ENCODE assay signal across 19 cellular contexts in the genomic region with DNA sequence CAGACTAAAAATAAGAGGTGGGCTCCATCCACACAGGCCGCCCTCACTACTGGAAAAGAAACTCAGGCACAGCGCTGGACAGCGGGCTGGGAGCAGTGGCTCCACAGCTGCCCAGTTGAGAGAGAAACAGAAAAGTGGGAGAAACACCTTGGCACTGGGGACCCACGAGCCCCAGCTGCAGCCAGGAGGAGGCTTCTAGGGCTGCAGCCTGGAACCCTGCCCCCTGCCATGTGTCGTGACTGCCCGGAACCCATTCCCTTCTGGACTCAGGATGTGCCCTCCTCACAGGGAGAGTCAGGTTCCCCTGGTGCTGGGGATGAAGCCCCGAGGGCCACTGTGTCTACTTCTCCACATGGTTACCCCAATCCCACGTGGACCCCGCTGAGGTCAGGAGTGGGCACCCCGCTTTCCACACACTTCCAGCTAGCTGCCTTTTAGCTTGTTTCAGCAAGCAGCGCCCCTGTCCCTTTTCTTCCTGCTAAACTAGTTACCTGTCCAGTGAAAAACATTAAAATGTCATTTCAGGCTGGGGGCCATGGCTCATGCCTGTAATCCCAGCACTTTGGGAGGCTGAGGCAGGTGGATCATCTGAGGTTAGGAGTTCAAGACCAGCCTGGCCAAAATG. TPM values are rescaled to one million over a fixed set of nuclear protein-coding genes. Genes with fewer than 3 reads are reported as not detected.
DNase-seq lines count a peak whose midpoint lies in the region; ATAC-seq, FAIRE-seq and TF ChIP-seq lines count a peak whose summit lies in the region.
"Had no signal": no experiment of that assay in that cellular context is flagged by ENCODE, and none has a peak within 500 bp of the region (broad histone marks: within the 10 kb centered on the region; RNA-seq: fewer than 3 reads in every experiment).

No MANE protein-coding gene starts in this region.

- no peak for DNase-seq in activated CD4-positive, alpha-beta T cell treated with anti-CD3 and anti-CD28 coated beads, Interleukin-2, amount 10 ng/mL, durations not matched to agents 7 days and 5 days
- DNase-seq in activated CD4-positive, alpha-beta T cell treated with anti-CD3 and anti-CD28 coated beads for 36 hours = no peak
- DNase-seq in Karpas-422 = no peak
- no peak for DNase-seq in Right ventricle myocardium superior
- peak; percentile 62 for DNase-seq in mesenteric fat pad (ENCODE audit: low spot score)
- no peak for DNase-seq in ascending aorta (ENCODE audit: low spot score in 2 of 2)
- no peak for DNase-seq in SJCRH30
- DNase-seq in H54 (ENCODE audit: insufficient read length, low spot score) = no peak
- DNase-seq: Caco-2; CD4-positive, alpha-beta T cell; GDM1; NCI-H1436; NCI-H1930; NCI-H226; NCI-H524; NCI-H82; PC-9 had no signal

- H3K27me3 ChIP-seq in Karpas-422 (ENCODE audit: low read length) = no peaks in the 10 kb centered on the region
- no peaks in the 10 kb centered on the region for H3K27me3 ChIP-seq in ascending aorta
- H3K27me3 ChIP-seq in SJCRH30 = no peaks in the 10 kb centered on the region

- no peak overlapping the region for H3K4me3 Mint-ChIP-seq in activated CD4-positive, alpha-beta T cell treated with anti-CD3 and anti-CD28 coated beads, Interleukin-2, amount 10 ng/mL, durations not matched to agents 7 days and 5 days
- H3K4me3 Mint-ChIP-seq in activated CD4-positive, alpha-beta T cell treated with anti-CD3 and anti-CD28 coated beads for 36 hours = no peak overlapping the region
- H3K4me3 Mint-ChIP-seq: CD4-positive, alpha-beta T cell had no signal

- CTCF ChIA-PET in activated CD4-positive, alpha-beta T cell treated with anti-CD3 and anti-CD28 coated beads, Interleukin-2, amount 10 ng/mL, durations not matched to agents 7 days and 5 days (lab: Charles Lee) = no interaction called here
- CTCF ChIA-PET in activated CD4-positive, alpha-beta T cell treated with anti-CD3 and anti-CD28 coated beads for 36 hours (lab: Charles Lee) = interaction anchor here (1.1 kb wide), 1 partner anchor 175 kb away, joined by 4 read pairs; no protein-coding TSS in a partner anchor

- H3K27me3 Mint-ChIP-seq in activated CD4-positive, alpha-beta T cell treated with anti-CD3 and anti-CD28 coated beads, Interleukin-2, amount 10 ng/mL, durations not matched to agents 7 days and 5 days = no peaks in the 10 kb centered on the region
- no peaks in the 10 kb centered on the region for H3K27me3 Mint-ChIP-seq in activated CD4-positive, alpha-beta T cell treated with anti-CD3 and anti-CD28 coated beads for 36 hours
- H3K27me3 Mint-ChIP-seq: CD4-positive, alpha-beta T cell had no signal

- H3K9me3 Mint-ChIP-seq in activated CD4-positive, alpha-beta T cell treated with anti-CD3 and anti-CD28 coated beads, Interleukin-2, amount 10 ng/mL, durations not matched to agents 7 days and 5 days = no peaks in the 10 kb centered on the region
- no peaks in the 10 kb centered on the region for H3K9me3 Mint-ChIP-seq in activated CD4-positive, alpha-beta T cell treated with anti-CD3 and anti-CD28 coated beads for 36 hours (ENCODE audit: low read depth)
- H3K9me3 Mint-ChIP-seq: CD4-positive, alpha-beta T cell had no signal

- peak overlapping the region; percentile 19 for H3K27ac Mint-ChIP-seq in activated CD4-positive, alpha-beta T cell treated with anti-CD3 and anti-CD28 coated beads, Interleukin-2, amount 10 ng/mL, durations not matched to agents 7 days and 5 days
- H3K27ac Mint-ChIP-seq in activated CD4-positive, alpha-beta T cell treated with anti-CD3 and anti-CD28 coated beads for 36 hours = no peak overlapping the region
- H3K27ac Mint-ChIP-seq: CD4-positive, alpha-beta T cell had no signal

- POLR2A ChIA-PET in activated CD4-positive, alpha-beta T cell treated with anti-CD3 and anti-CD28 coated beads, Interleukin-2, amount 10 ng/mL, durations not matched to agents 7 days and 5 days (lab: Charles Lee) = no interaction called here
- POLR2A ChIA-PET in activated CD4-positive, alpha-beta T cell treated with anti-CD3 and anti-CD28 coated beads for 36 hours (lab: Charles Lee) = no interaction called here

- H3K4me1 ChIP-seq in Karpas-422 (ENCODE audit: low read length) (peaks cover 84% of the 10 kb centered on the region), ascending aorta (no peaks in the 10 kb centered on the region), SJCRH30 (no peaks in the 10 kb centered on the region)
- H3K4me1 ChIP-seq: Caco-2, HAP-1 had no signal

- peak overlapping the region; percentile 66 for H3K9ac ChIP-seq in Karpas-422 (ENCODE audit: low read length)

- FAIRE-seq in H54 (lab: Jason Lieb, UNC) = no peak

- H4K20me1 ChIP-seq in Karpas-422 (ENCODE audit: insufficient read depth, low read depth, low read length) = no peaks in the 10 kb centered on the region

- intact Hi-C loops in activated CD4-positive, alpha-beta T cell treated with anti-CD3 and anti-CD28 coated beads for 36 hours (cut with DNase I, micrococcal nuclease) = no loop called here
- intact Hi-C loops in Right ventricle myocardium superior (cut with DNase I) = no loop called here
- intact Hi-C loops in ascending aorta (cut with DNase I) = no loop called here

- H3K4me3 ChIP-seq in Karpas-422 (ENCODE audit: low read length) = peak overlapping the region; percentile 39
- no peak overlapping the region for H3K4me3 ChIP-seq in ascending aorta
- no peak overlapping the region for H3K4me3 ChIP-seq in SJCRH30
- H3K4me3 ChIP-seq: HAP-1, PC-9 had no signal

- H3K36me3 Mint-ChIP-seq in activated CD4-positive, alpha-beta T cell treated with anti-CD3 and anti-CD28 coated beads, Interleukin-2, amount 10 ng/mL, durations not matched to agents 7 days and 5 days (ENCODE audit: low read depth) = peaks cover 48% of the 10 kb centered on the region
- H3K36me3 Mint-ChIP-seq in activated CD4-positive, alpha-beta T cell treated with anti-CD3 and anti-CD28 coated beads for 36 hours (ENCODE audit: low read depth) = peaks cover 73% of the 10 kb centered on the region

- H3K9me3 ChIP-seq in Karpas-422 (ENCODE audit: low read length) = no peaks in the 10 kb centered on the region
- no peaks in the 10 kb centered on the region for H3K9me3 ChIP-seq in ascending aorta
- H3K9me3 ChIP-seq in SJCRH30 (replicated peaks) = no peaks in the 10 kb centered on the region
- H3K9me3 ChIP-seq: Caco-2, HAP-1 had no signal

- no peak overlapping the region for H2AFZ ChIP-seq in Karpas-422 (ENCODE audit: low read length)
- H2AFZ ChIP-seq: PC-9 had no signal

- H3K9me2 ChIP-seq in Karpas-422 (replicated peaks; ENCODE audit: insufficient read depth, low read length) = no peaks in the 10 kb centered on the region

- H3K36me3 ChIP-seq in Karpas-422 (ENCODE audit: insufficient read depth, low read length) (peaks cover 77% of the 10 kb centered on the region), ascending aorta (peaks cover 69 to 96% of the 10 kb centered on the region in 2 donors), SJCRH30 (peaks cover 100% of the 10 kb centered on the region)

- no peak for ATAC-seq in activated CD4-positive, alpha-beta T cell treated with anti-CD3 and anti-CD28 coated beads for 36 hours
- ATAC-seq in Right ventricle myocardium superior (ENCODE audit: poor library complexity) = peak; percentile 13

- peak overlapping the region; percentile 61 for H3K4me2 ChIP-seq in Karpas-422 (ENCODE audit: low read depth, low read length, poor library complexity, severe bottlenecking)
- H3K4me2 ChIP-seq: PC-9 had no signal

- H3K4me1 Mint-ChIP-seq in activated CD4-positive, alpha-beta T cell treated with anti-CD3 and anti-CD28 coated beads, Interleukin-2, amount 10 ng/mL, durations not matched to agents 7 days and 5 days = no peaks in the 10 kb centered on the region
- no peaks in the 10 kb centered on the region for H3K4me1 Mint-ChIP-seq in activated CD4-positive, alpha-beta T cell treated with anti-CD3 and anti-CD28 coated beads for 36 hours

- H3K27ac ChIP-seq in Karpas-422 (ENCODE audit: low read length) = peak overlapping the region; percentile 94
- H3K27ac ChIP-seq in ascending aorta = no peak overlapping the region
- no peak overlapping the region for H3K27ac ChIP-seq in SJCRH30
- H3K27ac ChIP-seq: 22Rv1, PC-9 had no signal

- TF ChIP-seq CTCF in ascending aorta (IDR thresholded peaks at IDR 0.05) = no peak

- TF ChIP-seq POLR2A in H54 (IDR thresholded peaks at IDR 0.05; ENCODE audit: low read depth, low read length) = no peak

- peaks cover 66% of the 10 kb centered on the region for H3K79me2 ChIP-seq in Karpas-422 (ENCODE audit: low read length)

RNA-seq across cellular contexts. Expression of gene PARP1, which starts 35.9 kb away (rescaled TPM):
- 100 to 1,000 TPM; 167 to 187 TPM for total RNA-seq in activated CD4-positive, alpha-beta T cell treated with anti-CD3 and anti-CD28 coated beads, Interleukin-2, amount 10 ng/mL, durations not matched to agents 7 days and 5 days
- 100 to 1,000 TPM; 237 to 242 TPM for total RNA-seq in activated CD4-positive, alpha-beta T cell treated with anti-CD3 and anti-CD28 coated beads for 36 hours
- 298 and 586 TPM in 2 replicates for total RNA-seq in Karpas-422 (2014; rRNA removed; shearing (Covaris generic); ENCODE audit: low replicate concordance)
- 149 TPM for total RNA-seq in Right ventricle myocardium superior
- total RNA-seq in mesenteric fat pad = 52.9 TPM
- total RNA-seq in ascending aorta = 37.1 TPM
- 546 TPM in 2 replicates for total RNA-seq in SJCRH30 (2014; rRNA removed; shearing (Covaris generic))
